In the genomic region with DNA sequence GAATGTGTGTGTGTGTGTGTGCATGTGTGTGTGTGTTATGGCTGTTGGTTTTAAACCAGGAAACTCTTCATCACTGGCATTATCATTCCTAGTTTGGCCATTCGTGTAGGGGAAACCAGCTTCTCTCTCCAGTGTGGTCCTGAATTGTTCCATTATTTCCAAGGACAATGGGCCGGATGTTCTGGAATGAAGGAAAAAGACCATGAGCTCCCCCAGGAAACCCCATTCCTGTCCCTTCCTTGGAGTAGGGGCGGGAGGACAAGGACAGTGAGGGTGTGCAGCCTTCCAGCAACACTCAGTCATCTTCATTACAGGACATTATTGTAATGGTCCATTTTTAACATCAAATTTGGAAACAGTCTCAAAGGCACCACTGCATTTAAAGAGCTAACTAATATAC, we compare ENCODE assay signal across 1 cellular context.
TF ChIP-seq lines count a peak whose summit lies in the region.

No MANE protein-coding gene starts in this region.

TF ChIP-seq in GM23338, 12 proteins besides CTCF, POLR2A, EP300 and RAD21 (continued from another document):
- TF ChIP-seq, protein P1, sequence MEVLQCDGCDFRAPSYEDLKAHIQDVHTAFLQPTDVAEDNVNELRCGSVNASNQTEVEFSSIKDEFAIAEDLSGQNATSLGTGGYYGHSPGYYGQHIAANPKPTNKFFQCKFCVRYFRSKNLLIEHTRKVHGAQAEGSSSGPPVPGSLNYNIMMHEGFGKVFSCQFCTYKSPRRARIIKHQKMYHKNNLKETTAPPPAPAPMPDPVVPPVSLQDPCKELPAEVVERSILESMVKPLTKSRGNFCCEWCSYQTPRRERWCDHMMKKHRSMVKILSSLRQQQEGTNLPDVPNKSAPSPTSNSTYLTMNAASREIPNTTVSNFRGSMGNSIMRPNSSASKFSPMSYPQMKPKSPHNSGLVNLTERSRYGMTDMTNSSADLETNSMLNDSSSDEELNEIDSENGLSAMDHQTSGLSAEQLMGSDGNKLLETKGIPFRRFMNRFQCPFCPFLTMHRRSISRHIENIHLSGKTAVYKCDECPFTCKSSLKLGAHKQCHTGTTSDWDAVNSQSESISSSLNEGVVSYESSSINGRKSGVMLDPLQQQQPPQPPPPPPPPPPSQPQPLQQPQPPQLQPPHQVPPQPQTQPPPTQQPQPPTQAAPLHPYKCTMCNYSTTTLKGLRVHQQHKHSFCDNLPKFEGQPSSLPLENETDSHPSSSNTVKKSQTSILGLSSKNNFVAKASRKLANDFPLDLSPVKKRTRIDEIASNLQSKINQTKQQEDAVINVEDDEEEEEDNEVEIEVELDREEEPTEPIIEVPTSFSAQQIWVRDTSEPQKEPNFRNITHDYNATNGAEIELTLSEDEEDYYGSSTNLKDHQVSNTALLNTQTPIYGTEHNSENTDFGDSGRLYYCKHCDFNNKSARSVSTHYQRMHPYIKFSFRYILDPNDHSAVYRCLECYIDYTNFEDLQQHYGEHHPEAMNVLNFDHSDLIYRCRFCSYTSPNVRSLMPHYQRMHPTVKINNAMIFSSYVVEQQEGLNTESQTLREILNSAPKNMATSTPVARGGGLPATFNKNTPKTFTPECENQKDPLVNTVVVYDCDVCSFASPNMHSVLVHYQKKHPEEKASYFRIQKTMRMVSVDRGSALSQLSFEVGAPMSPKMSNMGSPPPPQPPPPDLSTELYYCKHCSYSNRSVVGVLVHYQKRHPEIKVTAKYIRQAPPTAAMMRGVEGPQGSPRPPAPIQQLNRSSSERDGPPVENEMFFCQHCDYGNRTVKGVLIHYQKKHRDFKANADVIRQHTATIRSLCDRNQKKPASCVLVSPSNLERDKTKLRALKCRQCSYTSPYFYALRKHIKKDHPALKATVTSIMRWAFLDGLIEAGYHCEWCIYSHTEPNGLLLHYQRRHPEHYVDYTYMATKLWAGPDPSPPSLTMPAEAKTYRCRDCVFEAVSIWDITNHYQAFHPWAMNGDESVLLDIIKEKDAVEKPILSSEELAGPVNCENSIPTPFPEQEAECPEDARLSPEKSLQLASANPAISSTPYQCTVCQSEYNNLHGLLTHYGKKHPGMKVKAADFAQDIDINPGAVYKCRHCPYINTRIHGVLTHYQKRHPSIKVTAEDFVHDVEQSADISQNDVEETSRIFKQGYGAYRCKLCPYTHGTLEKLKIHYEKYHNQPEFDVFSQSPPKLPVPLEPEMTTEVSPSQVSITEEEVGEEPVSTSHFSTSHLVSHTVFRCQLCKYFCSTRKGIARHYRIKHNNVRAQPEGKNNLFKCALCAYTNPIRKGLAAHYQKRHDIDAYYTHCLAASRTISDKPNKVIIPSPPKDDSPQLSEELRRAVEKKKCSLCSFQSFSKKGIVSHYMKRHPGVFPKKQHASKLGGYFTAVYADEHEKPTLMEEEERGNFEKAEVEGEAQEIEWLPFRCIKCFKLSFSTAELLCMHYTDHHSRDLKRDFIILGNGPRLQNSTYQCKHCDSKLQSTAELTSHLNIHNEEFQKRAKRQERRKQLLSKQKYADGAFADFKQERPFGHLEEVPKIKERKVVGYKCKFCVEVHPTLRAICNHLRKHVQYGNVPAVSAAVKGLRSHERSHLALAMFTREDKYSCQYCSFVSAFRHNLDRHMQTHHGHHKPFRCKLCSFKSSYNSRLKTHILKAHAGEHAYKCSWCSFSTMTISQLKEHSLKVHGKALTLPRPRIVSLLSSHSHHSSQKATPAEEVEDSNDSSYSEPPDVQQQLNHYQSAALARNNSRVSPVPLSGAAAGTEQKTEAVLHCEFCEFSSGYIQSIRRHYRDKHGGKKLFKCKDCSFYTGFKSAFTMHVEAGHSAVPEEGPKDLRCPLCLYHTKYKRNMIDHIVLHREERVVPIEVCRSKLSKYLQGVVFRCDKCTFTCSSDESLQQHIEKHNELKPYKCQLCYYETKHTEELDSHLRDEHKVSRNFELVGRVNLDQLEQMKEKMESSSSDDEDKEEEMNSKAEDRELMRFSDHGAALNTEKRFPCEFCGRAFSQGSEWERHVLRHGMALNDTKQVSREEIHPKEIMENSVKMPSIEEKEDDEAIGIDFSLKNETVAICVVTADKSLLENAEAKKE (CRISPR knock-in tag; IDR thresholded peaks at IDR 0.05), result no peak
- TF ChIP-seq, protein P2, sequence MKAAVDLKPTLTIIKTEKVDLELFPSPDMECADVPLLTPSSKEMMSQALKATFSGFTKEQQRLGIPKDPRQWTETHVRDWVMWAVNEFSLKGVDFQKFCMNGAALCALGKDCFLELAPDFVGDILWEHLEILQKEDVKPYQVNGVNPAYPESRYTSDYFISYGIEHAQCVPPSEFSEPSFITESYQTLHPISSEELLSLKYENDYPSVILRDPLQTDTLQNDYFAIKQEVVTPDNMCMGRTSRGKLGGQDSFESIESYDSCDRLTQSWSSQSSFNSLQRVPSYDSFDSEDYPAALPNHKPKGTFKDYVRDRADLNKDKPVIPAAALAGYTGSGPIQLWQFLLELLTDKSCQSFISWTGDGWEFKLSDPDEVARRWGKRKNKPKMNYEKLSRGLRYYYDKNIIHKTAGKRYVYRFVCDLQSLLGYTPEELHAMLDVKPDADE (IDR thresholded peaks at IDR 0.05), result no peak
- no peak for TF ChIP-seq ZNF114 (CRISPR knock-in tag; IDR thresholded peaks at IDR 0.05)
- no peak for TF ChIP-seq JUNB (IDR thresholded peaks at IDR 0.05; ENCODE audit: unreplicated experiment)
